In the genomic region with DNA sequence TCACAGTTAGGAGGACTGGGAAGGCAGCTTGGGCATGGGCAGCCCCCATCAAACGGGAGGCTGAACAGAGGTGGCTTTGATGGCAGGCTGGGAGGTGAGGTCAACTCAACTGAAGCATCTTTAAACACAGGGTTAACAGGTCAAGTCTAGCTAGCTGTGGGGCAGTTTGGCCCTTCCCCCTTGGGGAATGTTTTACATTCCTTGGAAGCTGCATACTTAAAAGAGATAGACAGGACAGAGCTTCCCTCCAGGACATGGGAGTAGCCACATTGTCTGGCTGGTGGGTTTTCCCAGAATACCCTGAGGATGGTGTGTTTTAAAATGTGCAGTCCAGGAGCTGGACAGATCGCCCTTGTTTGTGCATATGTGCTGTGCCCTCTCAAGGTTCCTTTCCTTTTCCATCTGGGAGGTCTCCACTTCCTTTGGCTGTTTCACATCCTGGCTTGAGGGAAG, we compare ENCODE assay signal across 2 cellular contexts.
TF ChIP-seq lines count a peak whose summit lies in the region.

No MANE protein-coding gene starts in this region.

TF ChIP-seq in SK-N-SH treated with all-trans-retinoic acid at 6 μM for 48 hours, 23 proteins besides CTCF, POLR2A, EP300 and RAD21 (continued from another document):
- TF ChIP-seq, protein P1, sequence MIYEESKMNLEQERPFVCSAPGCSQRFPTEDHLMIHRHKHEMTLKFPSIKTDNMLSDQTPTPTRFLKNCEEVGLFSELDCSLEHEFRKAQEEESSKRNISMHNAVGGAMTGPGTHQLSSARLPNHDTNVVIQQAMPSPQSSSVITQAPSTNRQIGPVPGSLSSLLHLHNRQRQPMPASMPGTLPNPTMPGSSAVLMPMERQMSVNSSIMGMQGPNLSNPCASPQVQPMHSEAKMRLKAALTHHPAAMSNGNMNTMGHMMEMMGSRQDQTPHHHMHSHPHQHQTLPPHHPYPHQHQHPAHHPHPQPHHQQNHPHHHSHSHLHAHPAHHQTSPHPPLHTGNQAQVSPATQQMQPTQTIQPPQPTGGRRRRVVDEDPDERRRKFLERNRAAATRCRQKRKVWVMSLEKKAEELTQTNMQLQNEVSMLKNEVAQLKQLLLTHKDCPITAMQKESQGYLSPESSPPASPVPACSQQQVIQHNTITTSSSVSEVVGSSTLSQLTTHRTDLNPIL (CRISPR knock-in tag; IDR thresholded peaks at IDR 0.05; ENCODE audit: low read depth), result no peak
- no peak for TF ChIP-seq ZC3H10 (CRISPR knock-in tag; IDR thresholded peaks at IDR 0.05)
- TF ChIP-seq GLIS3 (CRISPR knock-in tag; IDR thresholded peaks at IDR 0.05), result no peak
- no peak for TF ChIP-seq CSDC2 (CRISPR knock-in tag; IDR thresholded peaks at IDR 0.05)
- TF ChIP-seq, protein P2, sequence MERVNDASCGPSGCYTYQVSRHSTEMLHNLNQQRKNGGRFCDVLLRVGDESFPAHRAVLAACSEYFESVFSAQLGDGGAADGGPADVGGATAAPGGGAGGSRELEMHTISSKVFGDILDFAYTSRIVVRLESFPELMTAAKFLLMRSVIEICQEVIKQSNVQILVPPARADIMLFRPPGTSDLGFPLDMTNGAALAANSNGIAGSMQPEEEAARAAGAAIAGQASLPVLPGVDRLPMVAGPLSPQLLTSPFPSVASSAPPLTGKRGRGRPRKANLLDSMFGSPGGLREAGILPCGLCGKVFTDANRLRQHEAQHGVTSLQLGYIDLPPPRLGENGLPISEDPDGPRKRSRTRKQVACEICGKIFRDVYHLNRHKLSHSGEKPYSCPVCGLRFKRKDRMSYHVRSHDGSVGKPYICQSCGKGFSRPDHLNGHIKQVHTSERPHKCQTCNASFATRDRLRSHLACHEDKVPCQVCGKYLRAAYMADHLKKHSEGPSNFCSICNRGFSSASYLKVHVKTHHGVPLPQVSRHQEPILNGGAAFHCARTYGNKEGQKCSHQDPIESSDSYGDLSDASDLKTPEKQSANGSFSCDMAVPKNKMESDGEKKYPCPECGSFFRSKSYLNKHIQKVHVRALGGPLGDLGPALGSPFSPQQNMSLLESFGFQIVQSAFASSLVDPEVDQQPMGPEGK (CRISPR knock-in tag; IDR thresholded peaks at IDR 0.05; ENCODE audit: borderline replicate concordance), result no peak
- TF ChIP-seq, protein P3, sequence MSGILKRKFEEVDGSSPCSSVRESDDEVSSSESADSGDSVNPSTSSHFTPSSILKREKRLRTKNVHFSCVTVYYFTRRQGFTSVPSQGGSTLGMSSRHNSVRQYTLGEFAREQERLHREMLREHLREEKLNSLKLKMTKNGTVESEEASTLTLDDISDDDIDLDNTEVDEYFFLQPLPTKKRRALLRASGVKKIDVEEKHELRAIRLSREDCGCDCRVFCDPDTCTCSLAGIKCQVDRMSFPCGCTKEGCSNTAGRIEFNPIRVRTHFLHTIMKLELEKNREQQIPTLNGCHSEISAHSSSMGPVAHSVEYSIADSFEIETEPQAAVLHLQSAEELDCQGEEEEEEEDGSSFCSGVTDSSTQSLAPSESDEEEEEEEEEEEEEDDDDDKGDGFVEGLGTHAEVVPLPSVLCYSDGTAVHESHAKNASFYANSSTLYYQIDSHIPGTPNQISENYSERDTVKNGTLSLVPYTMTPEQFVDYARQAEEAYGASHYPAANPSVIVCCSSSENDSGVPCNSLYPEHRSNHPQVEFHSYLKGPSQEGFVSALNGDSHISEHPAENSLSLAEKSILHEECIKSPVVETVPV (CRISPR knock-in tag; IDR thresholded peaks at IDR 0.05), result no peak
- no peak for TF ChIP-seq RARB (CRISPR knock-in tag; IDR thresholded peaks at IDR 0.05)
- TF ChIP-seq ISL1 (CRISPR knock-in tag; IDR thresholded peaks at IDR 0.05), result no peak
- no peak for TF ChIP-seq ZFP3 (CRISPR knock-in tag; IDR thresholded peaks at IDR 0.05)
- TF ChIP-seq ZNF8 (CRISPR knock-in tag; IDR thresholded peaks at IDR 0.05), result no peak
- TF ChIP-seq ARNTL (CRISPR knock-in tag; IDR thresholded peaks at IDR 0.05; ENCODE audit: borderline replicate concordance, low read depth), result no peak
- TF ChIP-seq BACH2 (CRISPR knock-in tag; IDR thresholded peaks at IDR 0.05; ENCODE audit: borderline replicate concordance), result no peak
- TF ChIP-seq ZNF565 (CRISPR knock-in tag; conservative IDR thresholded peaks at IDR 0.05; ENCODE audit: low read depth), result no peak
- no peak for TF ChIP-seq TOX (CRISPR knock-in tag; IDR thresholded peaks at IDR 0.05; ENCODE audit: borderline replicate concordance)
- no peak for TF ChIP-seq OSR1 (CRISPR knock-in tag; IDR thresholded peaks at IDR 0.05)
- no peak for TF ChIP-seq TCF4 (CRISPR knock-in tag; IDR thresholded peaks at IDR 0.05; ENCODE audit: borderline replicate concordance)

TF ChIP-seq in SK-N-SH, 30 proteins besides CTCF, POLR2A, EP300 and RAD21 (continued from another document):
- TF ChIP-seq, protein P4, sequence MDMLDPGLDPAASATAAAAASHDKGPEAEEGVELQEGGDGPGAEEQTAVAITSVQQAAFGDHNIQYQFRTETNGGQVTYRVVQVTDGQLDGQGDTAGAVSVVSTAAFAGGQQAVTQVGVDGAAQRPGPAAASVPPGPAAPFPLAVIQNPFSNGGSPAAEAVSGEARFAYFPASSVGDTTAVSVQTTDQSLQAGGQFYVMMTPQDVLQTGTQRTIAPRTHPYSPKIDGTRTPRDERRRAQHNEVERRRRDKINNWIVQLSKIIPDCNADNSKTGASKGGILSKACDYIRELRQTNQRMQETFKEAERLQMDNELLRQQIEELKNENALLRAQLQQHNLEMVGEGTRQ (IDR thresholded peaks at IDR 0.05; ENCODE audit: borderline replicate concordance, low read depth, low read length), result no peak
- TF ChIP-seq, protein P5, sequence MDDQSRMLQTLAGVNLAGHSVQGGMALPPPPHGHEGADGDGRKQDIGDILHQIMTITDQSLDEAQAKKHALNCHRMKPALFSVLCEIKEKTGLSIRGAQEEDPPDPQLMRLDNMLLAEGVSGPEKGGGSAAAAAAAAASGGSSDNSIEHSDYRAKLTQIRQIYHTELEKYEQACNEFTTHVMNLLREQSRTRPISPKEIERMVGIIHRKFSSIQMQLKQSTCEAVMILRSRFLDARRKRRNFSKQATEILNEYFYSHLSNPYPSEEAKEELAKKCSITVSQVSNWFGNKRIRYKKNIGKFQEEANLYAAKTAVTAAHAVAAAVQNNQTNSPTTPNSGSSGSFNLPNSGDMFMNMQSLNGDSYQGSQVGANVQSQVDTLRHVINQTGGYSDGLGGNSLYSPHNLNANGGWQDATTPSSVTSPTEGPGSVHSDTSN (IDR thresholded peaks at IDR 0.05), result no peak
- TF ChIP-seq TCF12 (IDR thresholded peaks at IDR 0.05) (no peak), POLR2AphosphoS5 (IDR thresholded peaks at IDR 0.05; ENCODE audit: low read depth, low read length) (no peak), CHD2 (IDR thresholded peaks at IDR 0.05; ENCODE audit: low read length, partially characterized antibody) (no peak), ELF1 (IDR thresholded peaks at IDR 0.05) (no peak), GATA2 (CRISPR knock-in tag; IDR thresholded peaks at IDR 0.05) (no peak), RFX5 (IDR thresholded peaks at IDR 0.05; ENCODE audit: low read length) (no peak), FOSL2 (IDR thresholded peaks at IDR 0.05; ENCODE audit: borderline replicate concordance, low read depth) (no peak), NRF1 (IDR thresholded peaks at IDR 0.05; ENCODE audit: low read depth, low read length) (no peak)
